In genomic region chr18:76874643-76875389, GRCh38 we compare ENCODE assay signal across 11 cellular contexts. TPM values are rescaled to one million over a fixed set of nuclear protein-coding genes. Genes with fewer than 3 reads are reported as not detected.
DNase-seq lines count a peak whose midpoint lies in the region; ATAC-seq and TF ChIP-seq lines count a peak whose summit lies in the region.
"Had no signal": no experiment of that assay in that cellular context is flagged by ENCODE, and none has a peak within 500 bp of the region (broad histone marks: within the 10 kb centered on the region; RNA-seq: fewer than 3 reads in every experiment).

No MANE protein-coding gene starts in this region.

- peak; percentile 31 for ATAC-seq in GM18867 (IDR thresholded peaks at IDR 0.05; ENCODE audit: unreplicated experiment)
- ATAC-seq in HG03103 (IDR thresholded peaks at IDR 0.05; ENCODE audit: low read depth, unreplicated experiment) = peak; percentile 19
- ATAC-seq in memory B cell (ENCODE audit: low read depth) = no peak
- ATAC-seq in HG02763 (IDR thresholded peaks at IDR 0.05; ENCODE audit: unreplicated experiment) = no peak

- TF ChIP-seq CTCF in RWPE1 (conservative IDR thresholded peaks at IDR 0.05; ENCODE audit: low read depth) = no peak

- H3K36me3 Mint-ChIP-seq in memory B cell = peaks cover 30% of the 10 kb centered on the region

- H3K4me1 Mint-ChIP-seq in memory B cell = peaks cover 4% of the 10 kb centered on the region

- H3K9me3 Mint-ChIP-seq in memory B cell = no peaks in the 10 kb centered on the region

- CTCF ChIA-PET in RWPE1 (lab: Yijun Ruan, JAX) = no interaction called here

- peak; percentile 26 for DNase-seq in activated T-cell treated with anti-CD3 and anti-CD28 coated beads, Interleukin-2, amount 50 U/mL, for 1 hour
- DNase-seq in memory B cell (ENCODE audit: low spot score in 2 of 2) = no peak
- no peak for DNase-seq in occipital lobe (lab: John Stamatoyannopoulos, UW)
- no peak for DNase-seq in RWPE1 (ENCODE audit: low spot score)
- no peak for DNase-seq in AG08395 (ENCODE audit: low spot score)
- DNase-seq: GF-D8, MV-4-11 had no signal

- H3K27ac ChIP-seq in RWPE1 = no peak overlapping the region
- H3K27ac ChIP-seq: epithelial cell of prostate had no signal

- H3K4me3 Mint-ChIP-seq in memory B cell = no peak overlapping the region

- H3K27ac Mint-ChIP-seq in memory B cell = peak overlapping the region; percentile 29

- POLR2A ChIA-PET in RWPE1 (lab: Yijun Ruan, JAX; ENCODE audit: low non-redundant PET) = no interaction called here

- no peaks in the 10 kb centered on the region for H3K27me3 Mint-ChIP-seq in memory B cell

RNA-seq across cellular contexts. Expression of gene ZNF236, which starts 52.5 kb away (rescaled TPM):
- 30.3 TPM for total RNA-seq in occipital lobe

Comparison
In these comparisons a context has a peak if more than half of its experiments do, and no peak if none do; other contexts are left out.
1. ATAC-seq: peak in GM18867 (single experiment) and HG03103 (single experiment); none in memory B cell (single experiment) and HG02763 (single experiment).